In genomic region chr19:40691421-40692211, GRCh38 we compare ENCODE assay signal across 8 cellular contexts. TPM values are rescaled to one million over a fixed set of nuclear protein-coding genes. Genes with fewer than 3 reads are reported as not detected.
DNase-seq lines count a peak whose midpoint lies in the region; ATAC-seq and TF ChIP-seq lines count a peak whose summit lies in the region.

No MANE protein-coding gene starts in this region.

- H2AK5ac ChIP-seq in mesenchymal stem cell (ENCODE audit: low read length, severe bottlenecking): peak overlapping the region; percentile 57

- H3K23ac ChIP-seq in mesenchymal stem cell (ENCODE audit: low read length in 2 of 2): no peak overlapping the region

- no peaks in the 10 kb centered on the region for H3K9me3 ChIP-seq in mesenchymal stem cell (ENCODE audit: control insufficient read depth, low read length)

- TF ChIP-seq CTCF in HL-60 (IDR thresholded peaks at IDR 0.05; ENCODE audit: insufficient read depth, low read length): no peak

- peak overlapping the region; percentile 79 to 90 for H3K18ac ChIP-seq in mesenchymal stem cell (ENCODE audit: low read depth in 1 of 2, low read length in 2 of 2)

- peak overlapping the region; percentile 37 to 85 for H3K4ac ChIP-seq in mesenchymal stem cell (ENCODE audit: low read depth in 1 of 2, low read length in 2 of 2)

- H2BK120ac ChIP-seq in mesenchymal stem cell (ENCODE audit: low read depth, low read length): peak overlapping the region; percentile 78

- H3K36me3 Mint-ChIP-seq in activated naive CD8-positive, alpha-beta T cell treated with anti-CD3 and anti-CD28 coated beads, Interleukin-2, amount 50 U/mL, for 24 hours (ENCODE audit: low read depth): peaks cover 2% of the 10 kb centered on the region

- peak overlapping the region; percentile 99 for H3K4me2 ChIP-seq in mesenchymal stem cell (ENCODE audit: low read length, poor library complexity, severe bottlenecking)

- peak overlapping the region; percentile 59 for H4K8ac ChIP-seq in mesenchymal stem cell (ENCODE audit: low read length)

- H3K14ac ChIP-seq in mesenchymal stem cell (ENCODE audit: low read length in 2 of 2): peak overlapping the region in 1 of 2 experiments; percentile 18

- DNase-seq in HL-60 (ENCODE audit: low read depth in 1 of 2, low spot score in 1 of 2): no peak
- peak; percentile 34 for DNase-seq in activated naive CD8-positive, alpha-beta T cell treated with anti-CD3 and anti-CD28 coated beads, Interleukin-2, amount 50 U/mL, for 24 hours
- peak; percentile 9 for DNase-seq in mesenchymal stem cell
- DNase-seq in dermis blood vessel endothelial cell: no peak
- no peak for DNase-seq in ureter (ENCODE audit: low spot score)
- DNase-seq in NCI-H2081 (lab: John Stamatoyannopoulos, UW): no peak

- H3K36me3 ChIP-seq in ACC112 (ENCODE audit: insufficient read depth, low read length) (peaks cover 5% of the 10 kb centered on the region; the same call in 1 of the 2 replicates), mesenchymal stem cell (ENCODE audit: control insufficient read depth in 1 of 2, insufficient read depth in 2 of 2, low read depth in 1 of 2, low read length in 2 of 2) (peaks cover 29 to 52% of the 10 kb centered on the region in 2 experiments)

- peaks cover 18% of the 10 kb centered on the region for H3K79me1 ChIP-seq in mesenchymal stem cell (replicated peaks; ENCODE audit: low read length, poor library complexity, severe bottlenecking)

- H3K27ac ChIP-seq in ACC112 (ENCODE audit: low read depth, low read length) (0 out of 2 replicates have a peak overlapping the region, but pooled peaks have one; percentile 86), HL-60 (replicated peaks) (peak overlapping the region; percentile 91), mesenchymal stem cell (ENCODE audit: low read length, poor library complexity, severe bottlenecking) (no peak overlapping the region)

- WGBS in mesenchymal stem cell: 91% methylated on average over 20 of the region's 24 CpGs

- no peak overlapping the region for H2BK5ac ChIP-seq in mesenchymal stem cell (ENCODE audit: low read depth, low read length, poor library complexity, severe bottlenecking)

- H3K27me3 ChIP-seq in ACC112 (ENCODE audit: insufficient read depth, low read length) (no peaks in the 10 kb centered on the region), HL-60 (ENCODE audit: insufficient read depth, poor library complexity, severe bottlenecking) (no peaks in the 10 kb centered on the region), mesenchymal stem cell (ENCODE audit: control insufficient read depth in 1 of 2, insufficient read depth in 1 of 2, low read length in 2 of 2) (no peaks in the 10 kb centered on the region)

- peaks cover 9% of the 10 kb centered on the region for H3K4me1 Mint-ChIP-seq in activated naive CD8-positive, alpha-beta T cell treated with anti-CD3 and anti-CD28 coated beads, Interleukin-2, amount 50 U/mL, for 24 hours

- H2BK12ac ChIP-seq in mesenchymal stem cell (ENCODE audit: low read length in 2 of 2): peak overlapping the region in 1 of 2 experiments; percentile 61

- peaks cover 28% of the 10 kb centered on the region for H3K79me2 ChIP-seq in ACC112 (ENCODE audit: control insufficient read depth, insufficient read depth, low read length, unreplicated experiment)

- peak overlapping the region; percentile 98 for H3K27ac Mint-ChIP-seq in activated naive CD8-positive, alpha-beta T cell treated with anti-CD3 and anti-CD28 coated beads, Interleukin-2, amount 50 U/mL, for 24 hours

- peaks cover 24% of the 10 kb centered on the region for H3K4me1 ChIP-seq in ACC112 (ENCODE audit: control insufficient read depth, insufficient read depth, low read length, unreplicated experiment)
- peaks cover 24% of the 10 kb centered on the region for H3K4me1 ChIP-seq in mesenchymal stem cell (ENCODE audit: control insufficient read depth, insufficient read depth, low read depth, low read length)

- H3K9me3 Mint-ChIP-seq in activated naive CD8-positive, alpha-beta T cell treated with anti-CD3 and anti-CD28 coated beads, Interleukin-2, amount 50 U/mL, for 24 hours: no peaks in the 10 kb centered on the region

- H4K91ac ChIP-seq in mesenchymal stem cell (ENCODE audit: low read length): peak overlapping the region; percentile 90

- ATAC-seq in activated naive CD8-positive, alpha-beta T cell treated with anti-CD3 and anti-CD28 coated beads, Interleukin-2, amount 50 U/mL, for 24 hours: no peak
- no peak for ATAC-seq in GM18867 (IDR thresholded peaks at IDR 0.05; ENCODE audit: unreplicated experiment)

- no peaks in the 10 kb centered on the region for H3K27me3 Mint-ChIP-seq in activated naive CD8-positive, alpha-beta T cell treated with anti-CD3 and anti-CD28 coated beads, Interleukin-2, amount 50 U/mL, for 24 hours

- H3K4me3 Mint-ChIP-seq in activated naive CD8-positive, alpha-beta T cell treated with anti-CD3 and anti-CD28 coated beads, Interleukin-2, amount 50 U/mL, for 24 hours: peak overlapping the region; percentile 27

- peak overlapping the region; percentile 84 for H3K9ac ChIP-seq in mesenchymal stem cell (ENCODE audit: low read length)

- peak overlapping the region; percentile 60 for H2BK15ac ChIP-seq in mesenchymal stem cell (ENCODE audit: low read depth, poor library complexity, severe bottlenecking)

- H3K4me3 ChIP-seq in ACC112 (ENCODE audit: low read depth, low read length) (no peak overlapping the region), HL-60 (replicated peaks; ENCODE audit: insufficient read depth, low read length) (no peak overlapping the region), mesenchymal stem cell (ENCODE audit: insufficient read depth in 1 of 2, low read depth in 1 of 2, low read length in 2 of 2) (peak overlapping the region; percentile 19 to 76)

- no peak overlapping the region for H2AFZ ChIP-seq in ACC112 (ENCODE audit: low read length, unreplicated experiment)
- H2AFZ ChIP-seq in mesenchymal stem cell (ENCODE audit: low read depth, low read length): no peak overlapping the region

RNA-seq across cellular contexts. Expression of gene NUMBL, which starts 1.2 kb away (rescaled TPM):
- polyA plus RNA-seq in mesenchymal stem cell (2013, experiment 1 of 2): 35.4 TPM
- 35.3 TPM for polyA plus RNA-seq in mesenchymal stem cell (2013, experiment 2 of 2)
- 27.2 and 48.0 TPM in 2 replicates for total RNA-seq in dermis blood vessel endothelial cell
- total RNA-seq in ureter: 30.3 TPM

RNA-seq across cellular contexts. Expression of gene COQ8B, which starts 25.1 kb away (rescaled TPM):
- polyA plus RNA-seq in mesenchymal stem cell (2013, experiment 1 of 2): 12.5 TPM
- polyA plus RNA-seq in mesenchymal stem cell (2013, experiment 2 of 2): 12.4 TPM
- total RNA-seq in dermis blood vessel endothelial cell (31.8 and 38.8 TPM in 2 replicates), ureter (35.0 TPM)

RNA-seq across cellular contexts. Expression of gene ITPKC, which starts 25.3 kb away (rescaled TPM):
- 8.5 TPM for polyA plus RNA-seq in mesenchymal stem cell (2013, experiment 1 of 2)
- polyA plus RNA-seq in mesenchymal stem cell (2013, experiment 2 of 2): 8.0 TPM
- total RNA-seq in dermis blood vessel endothelial cell: 30.6 and 33.4 TPM in 2 replicates
- 35.0 TPM for total RNA-seq in ureter

RNA-seq across cellular contexts. Expression of gene ACTMAP, which starts 58.7 kb away (rescaled TPM):
- 5.2 TPM for polyA plus RNA-seq in mesenchymal stem cell (2013, experiment 1 of 2)
- 5.4 TPM for polyA plus RNA-seq in mesenchymal stem cell (2013, experiment 2 of 2)
- total RNA-seq in dermis blood vessel endothelial cell (1.0 and 2.0 TPM in 2 replicates), ureter (11.3 TPM)

RNA-seq across cellular contexts. Expression of gene SNRPA, which starts 59.4 kb away (rescaled TPM):
- polyA plus RNA-seq in mesenchymal stem cell (2013, experiment 1 of 2): 62.8 TPM
- polyA plus RNA-seq in mesenchymal stem cell (2013, experiment 2 of 2): 61.8 TPM
- total RNA-seq in dermis blood vessel endothelial cell (22.1 and 45.8 TPM in 2 replicates), ureter (74.0 TPM)

Comparison
In these comparisons a context has a peak if more than half of its experiments do, and no peak if none do; other contexts are left out.
1. H3K4me3 ChIP-seq: peak in mesenchymal stem cell (2 of 2); none in ACC112 (single experiment) and HL-60 (single experiment).
2. DNase-seq: peak in activated naive CD8-positive, alpha-beta T cell treated with anti-CD3 and anti-CD28 coated beads, Interleukin-2, amount 50 U/mL, for 24 hours (single experiment) and mesenchymal stem cell (single experiment); none in HL-60 (0 of 2), dermis blood vessel endothelial cell (single experiment), ureter (single experiment) and NCI-H2081 (0 of 2).